Comparison of ENCODE assay signal across 11 cellular contexts in genomic region chr18:79798999-79799370, GRCh38. TPM values are rescaled to one million over a fixed set of nuclear protein-coding genes. Genes with fewer than 3 reads are reported as not detected.
DNase-seq lines count a peak whose midpoint lies in the region; ATAC-seq and TF ChIP-seq lines count a peak whose summit lies in the region.
"Had no signal": no experiment of that assay in that cellular context is flagged by ENCODE, and none has a peak within 500 bp of the region (broad histone marks: within the 10 kb centered on the region; RNA-seq: fewer than 3 reads in every experiment).

No MANE protein-coding gene starts in this region.

- H3K9me3 Mint-ChIP-seq in CD14-positive monocyte (peaks cover 3 to 20% (median 9%) of the 10 kb centered on the region in 7 donors), glutamatergic neuron (ENCODE audit: unreplicated experiment) (peaks cover 20% of the 10 kb centered on the region), osteocyte (ENCODE audit: unreplicated experiment) (no peaks in the 10 kb centered on the region)
- H3K9me3 Mint-ChIP-seq: activated T-helper 2 cell treated with anti-CD3 and anti-CD28 coated beads, Interferon-gamma antibody, Interleukin-2, Interleukin-4, amounts not matched to agents 10 μg/mL and 5 μg/mL and 100 μg/mL, durations not matched to agents 14 hours and 24 hours and 36 hours had no signal

- no peaks in the 10 kb centered on the region for H3K9me3 ChIP-seq in NT2/D1 (ENCODE audit: insufficient read depth, low read length)

- peaks cover 38 to 49% (median 45%) of the 10 kb centered on the region in 3 donors for H3K27me3 Mint-ChIP-seq in CD14-positive monocyte (ENCODE audit: low read depth in 3 of 3)
- peaks cover 12% of the 10 kb centered on the region for H3K27me3 Mint-ChIP-seq in glutamatergic neuron (ENCODE audit: unreplicated experiment)
- peaks cover 39% of the 10 kb centered on the region for H3K27me3 Mint-ChIP-seq in osteocyte (ENCODE audit: unreplicated experiment)

- peaks cover 19% of the 10 kb centered on the region for H3K4me1 ChIP-seq in NT2/D1 (ENCODE audit: insufficient read depth, insufficient read length)

- peak overlapping the region; percentile 52 for H3K4me3 ChIP-seq in NT2/D1 (ENCODE audit: insufficient read length, low read depth)

- H3K36me3 ChIP-seq in NT2/D1 (ENCODE audit: insufficient read depth, insufficient read length, low read length): no peaks in the 10 kb centered on the region

- H3K9ac ChIP-seq in NT2/D1 (ENCODE audit: insufficient read length, low read depth): peak overlapping the region; percentile 72

- no peak for DNase-seq in CD14-positive monocyte (ENCODE audit: low spot score)
- DNase-seq in NT2/D1 (ENCODE audit: low read depth, low spot score): no peak
- peak; percentile 62 for DNase-seq in glutamatergic neuron
- no peak for DNase-seq in osteocyte (ENCODE audit: extremely low spot score, unreplicated experiment)
- DNase-seq in NOMO-1 treated with DMSO at 0.1 percent for 48 hours (lab: John Stamatoyannopoulos, UW; ENCODE audit: unreplicated experiment): no peak
- DNase-seq: kidney glomerular epithelial cell, OCI-M1 had no signal

- H3K4me1 Mint-ChIP-seq in CD14-positive monocyte (peaks cover 43% of the 10 kb centered on the region), glutamatergic neuron (ENCODE audit: low read depth, unreplicated experiment) (peaks cover 26% of the 10 kb centered on the region), osteocyte (ENCODE audit: unreplicated experiment) (peaks cover 6% of the 10 kb centered on the region)

- ATAC-seq in HG03565 (IDR thresholded peaks at IDR 0.05; ENCODE audit: unreplicated experiment): no peak
- ATAC-seq in GM21390 (IDR thresholded peaks at IDR 0.05; ENCODE audit: unreplicated experiment): no peak
- ATAC-seq in GM21717 (IDR thresholded peaks at IDR 0.05; ENCODE audit: unreplicated experiment): no peak

- peaks cover 10 to 15% of the 10 kb centered on the region in 2 donors for H3K36me3 Mint-ChIP-seq in CD14-positive monocyte
- peaks cover 20% of the 10 kb centered on the region for H3K36me3 Mint-ChIP-seq in glutamatergic neuron (ENCODE audit: unreplicated experiment)
- no peaks in the 10 kb centered on the region for H3K36me3 Mint-ChIP-seq in osteocyte (ENCODE audit: unreplicated experiment)

- TF ChIP-seq CTCF in CD14-positive monocyte (IDR thresholded peaks at IDR 0.05): no peak
- TF ChIP-seq CTCF in glutamatergic neuron (IDR thresholded peaks at IDR 0.05; ENCODE audit: partially characterized antibody, unreplicated experiment): no peak
- no peak for TF ChIP-seq CTCF in osteocyte (IDR thresholded peaks at IDR 0.05)

- intact Hi-C loops in CD14-positive monocyte (cut with micrococcal nuclease): loop anchor here (5.0 to 10.0 kb wide), 4 partner anchors 33 to 186 kb away; partner anchors contain the start of genes SLC66A2 (in 1 of the 2) and TXNL4A (in 1 of the 2)

- H3K27me3 ChIP-seq in NT2/D1 (ENCODE audit: insufficient read depth, insufficient read length): peaks cover 67% of the 10 kb centered on the region

- H3K27ac Mint-ChIP-seq in CD14-positive monocyte (no peak overlapping the region), glutamatergic neuron (ENCODE audit: unreplicated experiment) (peak overlapping the region; percentile 11), osteocyte (ENCODE audit: unreplicated experiment) (no peak overlapping the region)
- H3K27ac Mint-ChIP-seq: activated T-helper 2 cell treated with anti-CD3 and anti-CD28 coated beads, Interferon-gamma antibody, Interleukin-2, Interleukin-4, amounts not matched to agents 10 μg/mL and 5 μg/mL and 100 μg/mL, durations not matched to agents 14 hours and 24 hours and 36 hours had no signal

- H3K4me3 Mint-ChIP-seq in CD14-positive monocyte: peak overlapping the region; percentile 64 to 89
- peak overlapping the region; percentile 81 for H3K4me3 Mint-ChIP-seq in glutamatergic neuron (ENCODE audit: unreplicated experiment)
- H3K4me3 Mint-ChIP-seq in osteocyte (ENCODE audit: unreplicated experiment): peak overlapping the region; percentile 29

RNA-seq across cellular contexts. Expression of gene KCNG2, which starts 1.2 kb away (rescaled TPM):
- polyA plus RNA-seq in CD14-positive monocyte: not detected
- total RNA-seq in glutamatergic neuron (ENCODE audit: unreplicated experiment): 1.6 TPM
- total RNA-seq in osteocyte: not detected in 2 replicates
- total RNA-seq: activated T-helper 2 cell treated with anti-CD3 and anti-CD28 coated beads, Interferon-gamma antibody, Interleukin-2, Interleukin-4, amounts not matched to agents 10 μg/mL and 5 μg/mL and 100 μg/mL, durations not matched to agents 14 hours and 24 hours and 36 hours had no signal

Comparison
In these comparisons a context has a peak if more than half of its experiments do, and no peak if none do; other contexts are left out.
1. H3K4me3 Mint-ChIP-seq: peak in every context shown above with its lines; median percentile 81 in glutamatergic neuron; 76 in CD14-positive monocyte; 29 in osteocyte.